In genomic region chr17:77332034-77332971, GRCh38 we compare ENCODE assay signal across 8 cellular contexts.
DNase-seq lines count a peak whose midpoint lies in the region; ATAC-seq and TF ChIP-seq lines count a peak whose summit lies in the region.

No MANE protein-coding gene starts in this region.

- H3K4me1 ChIP-seq in thoracic aorta (ENCODE audit: control insufficient read depth in 1 of 2, low read depth in 2 of 2), result peaks cover 4 to 10% of the 10 kb centered on the region in 2 donors

- no peaks in the 10 kb centered on the region for H3K27me3 ChIP-seq in thoracic aorta (replicated peaks; ENCODE audit: insufficient read depth)

- ATAC-seq in thoracic aorta (ENCODE audit: insufficient number of reproducible peaks, low FRiP score, low read depth), result no peak

- TF ChIP-seq CTCF in thoracic aorta (IDR thresholded peaks at IDR 0.05), result no peak

- peak; percentile 5 for DNase-seq in activated CD4-positive, alpha-beta T cell treated with anti-CD3 and anti-CD28 coated beads for 48 hours
- DNase-seq in activated CD4-positive, alpha-beta T cell treated with anti-CD3 and anti-CD28 coated beads, Interleukin-2, amount 50 U/mL, for 4 hours, result no peak
- peak; percentile 14 to 23 for DNase-seq in activated CD4-positive, alpha-beta T cell treated with anti-CD3 and anti-CD28 coated beads, Interleukin-2, amount 50 U/mL, for 48 hours
- DNase-seq in germinal center (ENCODE audit: low spot score) (peak; percentile 69), thoracic aorta (ENCODE audit: low spot score) (no peak), dermis blood vessel endothelial cell (no peak), NCI-H1930 (lab: John Stamatoyannopoulos, UW) (no peak), NOMO-1 (lab: John Stamatoyannopoulos, UW; ENCODE audit: unreplicated experiment in 2 of 2) (no peak)

- no peaks in the 10 kb centered on the region for H3K36me3 ChIP-seq in thoracic aorta

- peaks cover 5% of the 10 kb centered on the region for H3K9me3 ChIP-seq in thoracic aorta

- H3K27ac ChIP-seq in thoracic aorta, result no peak overlapping the region

- peak overlapping the region; percentile 65 for H3K4me3 ChIP-seq in thoracic aorta

Comparison
In these comparisons a context has a peak if more than half of its experiments do, and no peak if none do; other contexts are left out.
1. DNase-seq: peak in activated CD4-positive, alpha-beta T cell treated with anti-CD3 and anti-CD28 coated beads for 48 hours (single experiment), activated CD4-positive, alpha-beta T cell treated with anti-CD3 and anti-CD28 coated beads, Interleukin-2, amount 50 U/mL, for 48 hours (2 of 2) and germinal center (single experiment); none in activated CD4-positive, alpha-beta T cell treated with anti-CD3 and anti-CD28 coated beads, Interleukin-2, amount 50 U/mL, for 4 hours (0 of 2), thoracic aorta (single experiment), dermis blood vessel endothelial cell (single experiment), NCI-H1930 (0 of 2) and NOMO-1 (0 of 2).